ENCODE assay signal across 8 cellular contexts in the genomic region with DNA sequence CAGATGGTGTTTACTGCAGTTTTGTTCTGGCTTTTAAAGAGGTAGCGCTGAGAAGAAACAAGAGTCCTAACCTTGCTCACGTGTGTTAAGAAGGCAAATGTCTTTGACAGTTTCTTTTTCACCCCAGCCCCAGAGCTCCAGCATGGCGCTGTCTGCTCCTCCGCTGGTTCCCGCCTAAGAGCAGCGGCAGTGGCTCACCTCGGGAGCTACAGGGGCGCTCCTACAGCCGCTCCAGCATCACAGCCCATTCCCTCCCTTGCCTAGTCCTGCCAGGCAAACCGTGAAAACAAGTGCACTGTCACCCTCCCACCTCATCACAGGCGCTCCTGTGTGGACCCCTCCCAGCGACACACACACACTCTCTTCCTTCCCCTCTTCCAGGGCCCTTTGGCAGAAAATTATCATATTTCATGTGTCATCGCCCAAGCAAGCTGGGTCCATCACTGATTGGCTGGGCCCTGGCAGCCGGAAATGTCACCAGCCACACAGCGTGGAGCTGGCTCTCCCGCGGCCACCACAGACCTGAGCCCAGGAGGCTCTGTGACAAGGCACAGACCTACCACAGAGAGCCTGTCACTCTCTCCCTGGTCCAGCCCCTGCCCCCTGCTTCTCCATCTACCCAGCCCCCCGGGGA. TPM values are rescaled to one million over a fixed set of nuclear protein-coding genes. Genes with fewer than 3 reads are reported as not detected.
DNase-seq lines count a peak whose midpoint lies in the region; ATAC-seq and TF ChIP-seq lines count a peak whose summit lies in the region.

No MANE protein-coding gene starts in this region.

- H2BK120ac ChIP-seq in trophoblast cell (ENCODE audit: insufficient read depth, low read length, poor library complexity): peak overlapping the region; percentile 15

- H3K27me3 ChIP-seq in fibroblast of lung (ENCODE audit: control insufficient read depth, insufficient read depth, low read length): no peaks in the 10 kb centered on the region
- H3K27me3 ChIP-seq in trophoblast cell (ENCODE audit: insufficient read depth, low read length): no peaks in the 10 kb centered on the region
- no peaks in the 10 kb centered on the region for H3K27me3 ChIP-seq in upper lobe of right lung

- H3K27ac ChIP-seq in fibroblast of lung (ENCODE audit: insufficient read depth, low read length) (no peak overlapping the region), trophoblast cell (ENCODE audit: low read depth, low read length) (no peak overlapping the region), upper lobe of right lung (no peak overlapping the region)

- no peak overlapping the region for H4K12ac ChIP-seq in trophoblast cell (ENCODE audit: low read depth, low read length)

- H3K23ac ChIP-seq in trophoblast cell (ENCODE audit: low read length): no peak overlapping the region

- H3K4me1 ChIP-seq in fibroblast of lung (ENCODE audit: control insufficient read depth, extremely low read depth, insufficient read depth, low read length): peaks cover 6% of the 10 kb centered on the region
- H3K4me1 ChIP-seq in trophoblast cell (ENCODE audit: control insufficient read depth in 1 of 2, insufficient read depth in 2 of 2, low read length in 2 of 2): peaks cover 7 to 17% of the 10 kb centered on the region in 2 experiments
- H3K4me1 ChIP-seq in upper lobe of right lung: peaks cover 33% of the 10 kb centered on the region

- H2AK5ac ChIP-seq in trophoblast cell (ENCODE audit: low read length): no peak overlapping the region

- H3K4ac ChIP-seq in trophoblast cell (ENCODE audit: low read depth, low read length): no peak overlapping the region

- H3K9ac ChIP-seq in fibroblast of lung (ENCODE audit: insufficient read depth, low read length) (no peak overlapping the region), trophoblast cell (ENCODE audit: low read length) (no peak overlapping the region)

- H3K79me1 ChIP-seq in trophoblast cell (ENCODE audit: low read length): no peaks in the 10 kb centered on the region

- H4K8ac ChIP-seq in trophoblast cell (ENCODE audit: low read depth, low read length): no peak overlapping the region

- H3K36me3 ChIP-seq in fibroblast of lung (ENCODE audit: control insufficient read depth, insufficient read depth, low read length): no peaks in the 10 kb centered on the region
- no peaks in the 10 kb centered on the region for H3K36me3 ChIP-seq in trophoblast cell (ENCODE audit: control insufficient read depth in 1 of 2, insufficient read depth in 2 of 2, low read length in 2 of 2)
- H3K36me3 ChIP-seq in upper lobe of right lung: no peaks in the 10 kb centered on the region

- no peaks in the 10 kb centered on the region for H4K20me1 ChIP-seq in fibroblast of lung (ENCODE audit: control insufficient read depth, extremely low read depth, insufficient read depth, low read length)

- H4K91ac ChIP-seq in trophoblast cell (ENCODE audit: low read depth, low read length): no peak overlapping the region

- H2BK12ac ChIP-seq in trophoblast cell (ENCODE audit: low read length): no peak overlapping the region

- no peak overlapping the region for H3K18ac ChIP-seq in trophoblast cell (ENCODE audit: low read length)

- WGBS in trophoblast cell (ENCODE audit: extremely low coverage, insufficient coverage, insufficient read length): no CpG with 5 or more reads among the region's 18 CpGs

- intact Hi-C loops in upper lobe of right lung (cut with DNase I): no loop called here

- peak overlapping the region in 1 of 4 experiments; percentile 37 for H3K4me3 ChIP-seq in fibroblast of lung (replicated peaks in 1 of 4; ENCODE audit: control extremely low read depth in 1 of 4, insufficient read depth in 1 of 4, low read depth in 3 of 4, low read length in 4 of 4)
- no peak overlapping the region for H3K4me3 ChIP-seq in trophoblast cell (ENCODE audit: low read depth, low read length)
- H3K4me3 ChIP-seq in upper lobe of right lung: peak overlapping the region; percentile 28

- TF ChIP-seq CTCF in fibroblast of lung (conservative IDR thresholded peaks at IDR 0.05 in 1 of 2, IDR thresholded peaks at IDR 0.05 in 1 of 2; ENCODE audit: low read depth in 1 of 2, low read length in 2 of 2) (no peak), upper lobe of right lung (IDR thresholded peaks at IDR 0.05) (no peak)

- H2BK5ac ChIP-seq in trophoblast cell (ENCODE audit: low read depth, low read length, poor library complexity): no peak overlapping the region

- H3K14ac ChIP-seq in trophoblast cell (ENCODE audit: low read length): no peak overlapping the region

- H3K4me2 ChIP-seq in fibroblast of lung (ENCODE audit: extremely low read depth, insufficient read depth, low read length): peak overlapping the region; percentile 21
- peak overlapping the region; percentile 36 for H3K4me2 ChIP-seq in trophoblast cell (ENCODE audit: low read length)

- no peaks in the 10 kb centered on the region for H3K79me2 ChIP-seq in fibroblast of lung (ENCODE audit: control insufficient read depth, insufficient read depth, low read length)
- no peaks in the 10 kb centered on the region for H3K79me2 ChIP-seq in trophoblast cell (ENCODE audit: control insufficient read depth, insufficient read depth, low read length, poor library complexity)

- ATAC-seq in upper lobe of right lung: peak; percentile 68

- H3K9me3 ChIP-seq in fibroblast of lung (ENCODE audit: control insufficient read depth, insufficient read depth, low read depth, low read length): no peaks in the 10 kb centered on the region
- peaks cover 2% of the 10 kb centered on the region for H3K9me3 ChIP-seq in trophoblast cell (ENCODE audit: insufficient read depth, low read depth, low read length)
- H3K9me3 ChIP-seq in upper lobe of right lung: no peaks in the 10 kb centered on the region

- peak; percentile 6 for DNase-seq in DMS79 (lab: John Stamatoyannopoulos, UW)
- DNase-seq in H4 (ENCODE audit: low spot score): peak; percentile 91
- DNase-seq in NCI-H2196 (lab: John Stamatoyannopoulos, UW; ENCODE audit: unreplicated experiment): peak; percentile 53
- DNase-seq in activated CD8-positive, alpha-beta memory T cell treated with anti-CD3 and anti-CD28 coated beads for 1 hour (ENCODE audit: extremely low read depth in 1 of 2, low read depth in 1 of 2): peak; percentile 35 to 53
- peak; percentile 18 to 57 for DNase-seq in fibroblast of lung (ENCODE audit: low read depth in 2 of 2)
- DNase-seq in trophoblast cell: peak; percentile 65 to 76
- DNase-seq in upper lobe of right lung: no peak
- DNase-seq in SW480 (ENCODE audit: low spot score): no peak

- H2AFZ ChIP-seq in fibroblast of lung (ENCODE audit: low read length) (no peak overlapping the region), trophoblast cell (ENCODE audit: insufficient read depth, low read length, poor library complexity) (peak overlapping the region; percentile 23)

RNA-seq across cellular contexts. Expression of a gene that starts 1.2 kb away (rescaled TPM):
- 2.1 and 3.1 TPM in 2 replicates for total RNA-seq in H4 (2014; rRNA removed; shearing (Covaris generic))
- 0.51 and 0.83 TPM in 2 replicates for total RNA-seq in fibroblast of lung
- polyA plus RNA-seq in fibroblast of lung: 2.1 and 3.2 TPM in 2 replicates
- polyA plus RNA-seq in fibroblast of lung (2012): 1.1 and 2.9 TPM in 2 replicates
- 3.1 and 5.3 TPM in 2 replicates for polyA minus RNA-seq in fibroblast of lung (ENCODE audit: low replicate concordance)
- 1.6 and 1.8 TPM in 2 replicates for polyA plus RNA-seq in trophoblast cell (2013)
- total RNA-seq in upper lobe of right lung: 16.6 TPM

Comparison
In these comparisons a context has a peak if more than half of its experiments do, and no peak if none do; other contexts are left out.
1. DNase-seq: peak in DMS79 (single experiment), H4 (single experiment), NCI-H2196 (single experiment), activated CD8-positive, alpha-beta memory T cell treated with anti-CD3 and anti-CD28 coated beads for 1 hour (2 of 2), fibroblast of lung (2 of 2) and trophoblast cell (2 of 2); none in upper lobe of right lung (single experiment) and SW480 (single experiment).